21 cellular contexts compared by ENCODE assay signal in the genomic region with DNA sequence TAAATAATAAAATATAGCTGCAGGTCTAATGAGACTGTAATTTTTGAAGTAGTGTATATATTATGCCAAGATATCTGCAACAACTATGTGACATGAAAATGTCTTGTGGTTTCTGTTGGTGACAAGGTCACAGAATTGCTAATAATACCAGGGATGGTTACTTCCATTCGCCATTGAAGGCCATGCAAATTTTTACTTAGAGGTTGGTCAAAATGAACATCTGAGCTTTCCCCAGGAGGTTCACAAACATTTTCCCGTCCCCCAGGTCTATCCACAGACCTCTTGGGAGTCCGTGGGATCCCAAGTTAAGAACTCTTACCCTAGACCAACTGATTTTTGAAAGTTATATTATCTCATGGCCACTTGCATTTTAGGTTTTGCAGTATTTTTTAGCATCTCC.
"Had no signal": no experiment of that assay in that cellular context is flagged by ENCODE, and none has a peak within 500 bp of the region (broad histone marks: within the 10 kb centered on the region; RNA-seq: fewer than 3 reads in every experiment).

No MANE protein-coding gene starts in this region.

- H3K9me3 ChIP-seq: heart left ventricle, ovary, right atrium auricular region, stomach had no signal

- DNase-seq: dorsolateral prefrontal cortex; effector CD8-positive, alpha-beta T cell; heart left ventricle; hippocampal formation; left colon; left ventricle myocardium superior; mesenchymal stem cell; midbrain; nucleus accumbens; ovary; small intestine; stimulated activated CD4-positive, alpha-beta T cell treated with anti-CD3 and anti-CD28 coated beads, Interleukin-12 subunit alpha, Interleukin-12 subunit beta, amount 100 ng/mL, for 4 hours; stimulated activated naive CD4-positive, alpha-beta T cell; stomach; substantia nigra had no signal

- FAIRE-seq: frontal cortex, small intestine, urothelium cell line had no signal

- H3K36me3 ChIP-seq: ovary had no signal

- H3K4me3 ChIP-seq: dorsolateral prefrontal cortex, heart left ventricle, lung, neural progenitor cell, ovary, right atrium auricular region, stomach had no signal

- H3K27me3 ChIP-seq: dorsolateral prefrontal cortex, heart left ventricle, neural progenitor cell, ovary, right atrium auricular region, stomach had no signal

- H3K27ac ChIP-seq: heart left ventricle, neural progenitor cell, ovary, right atrium auricular region had no signal

- ATAC-seq: heart left ventricle; left colon; left ventricle myocardium superior; natural killer cell treated with Interleukin-12 subunit alpha and Interleukin-12 subunit beta and Interleukin-15 and Interleukin-18, amount 100 ng/mL, for 72 hours had no signal
